13 cellular contexts compared by ENCODE assay signal in the genomic region with DNA sequence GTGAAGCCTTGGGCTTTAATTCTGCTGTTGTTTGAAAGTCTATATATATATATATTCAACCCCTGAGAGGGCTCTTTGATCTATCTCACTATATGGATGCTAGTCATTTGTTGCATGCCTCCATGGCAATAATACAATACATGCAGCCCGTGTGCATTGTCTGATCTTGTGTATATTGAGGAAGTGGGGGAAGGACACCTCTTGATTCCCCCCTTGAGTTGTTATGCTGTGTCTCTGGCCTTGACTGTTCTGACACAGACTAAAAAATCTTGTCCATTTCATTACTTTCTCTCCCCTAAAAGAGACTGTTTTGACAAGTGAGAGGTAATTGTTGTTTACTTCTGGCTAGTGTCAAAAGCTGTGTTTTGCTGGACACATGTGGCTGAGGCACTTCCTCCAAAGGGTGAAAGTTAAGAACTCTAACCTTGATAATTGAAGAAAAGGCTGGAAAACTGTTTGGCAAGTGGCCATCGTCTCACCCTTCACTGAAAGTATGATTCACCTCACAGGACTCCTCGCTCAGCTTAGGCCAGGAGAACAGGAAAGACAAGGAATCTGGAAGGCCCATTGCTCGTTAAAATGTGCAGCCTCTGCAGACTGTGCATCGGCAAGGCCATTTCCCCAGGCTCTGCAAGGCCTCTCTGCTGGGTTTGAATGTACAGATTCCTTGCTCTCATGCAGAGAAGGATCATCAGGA.
A peak's percentile ranks its signal among the peaks of the same experiment; 100 is the strongest.
DNase-seq lines count a peak whose midpoint lies in the region; ATAC-seq, FAIRE-seq and TF ChIP-seq lines count a peak whose summit lies in the region.
"Had no signal": no experiment of that assay in that cellular context is flagged by ENCODE, and none has a peak within 500 bp of the region (broad histone marks: within the 10 kb centered on the region; RNA-seq: fewer than 3 reads in every experiment).

No MANE protein-coding gene starts in this region.

- no peaks in the 10 kb centered on the region for H3K36me3 ChIP-seq in kidney epithelial cell (ENCODE audit: control insufficient read depth, insufficient read depth, low read length)
- H3K36me3 ChIP-seq: tibial artery had no signal

- DNase-seq in SIG-M5 treated with dmso at 0.1 percent for 504 hours (lab: John Stamatoyannopoulos, UW; ENCODE audit: unreplicated experiment), result peak; percentile 21
- DNase-seq in SIG-M5 (lab: John Stamatoyannopoulos, UW), result no peak
- DNase-seq in astrocyte of the hippocampus (ENCODE audit: low read depth, low spot score), result peak; percentile 91
- DNase-seq in kidney epithelial cell (ENCODE audit: low read depth), result peak; percentile 77
- peak; percentile 83 for DNase-seq in urothelium cell line (ENCODE audit: low spot score)
- DNase-seq in T-cell, result no peak
- no peak for DNase-seq in activated CD8-positive, alpha-beta memory T cell treated with anti-CD3 and anti-CD28 coated beads, Interleukin-2, amount 50 U/mL, for 4 hours
- DNase-seq in HuH-7.5 (ENCODE audit: low spot score), result no peak
- DNase-seq: activated T-cell treated with anti-CD3 and anti-CD28 coated beads, Interleukin-2, amount 50 U/mL, for 24 hours; NCI-H2171 treated with DMSO at 0.1 percent for 48 hours; T-helper 17 cell; tibial artery had no signal

- TF ChIP-seq CTCF in kidney epithelial cell (IDR thresholded peaks at IDR 0.05; ENCODE audit: insufficient read depth, low read length, poor library complexity, severe bottlenecking), result no peak

- no peak overlapping the region for H3K27ac Mint-ChIP-seq in T-cell
- H3K27ac Mint-ChIP-seq: activated T-cell treated with anti-CD3 and anti-CD28 coated beads, Interleukin-2, amount 50 U/mL, for 24 hours; T-helper 17 cell had no signal

- no peak for ATAC-seq in T-cell (replicated peaks in 1 of 4)
- ATAC-seq: T-helper 17 cell had no signal

- no peak for FAIRE-seq in urothelium cell line (lab: Jason Lieb, UNC)
- FAIRE-seq: A204.1 had no signal

- CTCF ChIA-PET in T-cell (lab: Charles Lee), result no interaction called here

- POLR2A ChIA-PET in T-cell (lab: Charles Lee), result no interaction called here

- H3K27me3 ChIP-seq in kidney epithelial cell (ENCODE audit: control insufficient read depth, insufficient read depth, low read length), result no peaks in the 10 kb centered on the region
- H3K27me3 ChIP-seq: tibial artery had no signal

- H3K27me3 Mint-ChIP-seq in T-cell, result no peaks in the 10 kb centered on the region
- H3K27me3 Mint-ChIP-seq: activated T-cell treated with anti-CD3 and anti-CD28 coated beads, Interleukin-2, amount 50 U/mL, for 24 hours; T-helper 17 cell had no signal

- no peaks in the 10 kb centered on the region for H3K36me3 Mint-ChIP-seq in T-cell

- H3K4me1 Mint-ChIP-seq in T-cell, result no peaks in the 10 kb centered on the region
- H3K4me1 Mint-ChIP-seq: T-helper 17 cell had no signal

- H3K4me3 Mint-ChIP-seq in T-cell, result no peak overlapping the region
- H3K4me3 Mint-ChIP-seq: activated T-cell treated with anti-CD3 and anti-CD28 coated beads, Interleukin-2, amount 50 U/mL, for 24 hours; T-helper 17 cell had no signal

- peaks cover 3 to 10% (median 6%) of the 10 kb centered on the region in 3 donors for H3K9me3 Mint-ChIP-seq in T-cell

- no peak overlapping the region for H3K4me3 ChIP-seq in kidney epithelial cell (ENCODE audit: low read depth, low read length)
- H3K4me3 ChIP-seq: tibial artery had no signal

Comparison
In these comparisons a context has a peak if more than half of its experiments do, and no peak if none do; other contexts are left out.
1. DNase-seq: peak in SIG-M5 treated with dmso at 0.1 percent for 504 hours (single experiment), astrocyte of the hippocampus (single experiment), kidney epithelial cell (single experiment) and urothelium cell line (single experiment); none in SIG-M5 (single experiment), T-cell (0 of 34), activated CD8-positive, alpha-beta memory T cell treated with anti-CD3 and anti-CD28 coated beads, Interleukin-2, amount 50 U/mL, for 4 hours (single experiment) and HuH-7.5 (single experiment).